Comparison of ENCODE assay signal across 30 cellular contexts in genomic region chr17:9436629-9437028, GRCh38.
DNase-seq lines count a peak whose midpoint lies in the region; ATAC-seq and TF ChIP-seq lines count a peak whose summit lies in the region.
"Had no signal": no experiment of that assay in that cellular context is flagged by ENCODE, and none has a peak within 500 bp of the region (broad histone marks: within the 10 kb centered on the region; RNA-seq: fewer than 3 reads in every experiment).

No MANE protein-coding gene starts in this region.

- H4K20me1 ChIP-seq in osteoblast (ENCODE audit: insufficient read depth, low read length): no peaks in the 10 kb centered on the region

- H3K4me3 Mint-ChIP-seq in glutamatergic neuron (ENCODE audit: unreplicated experiment): no peak overlapping the region
- no peak overlapping the region for H3K4me3 Mint-ChIP-seq in activated CD4-positive, alpha-beta memory T cell treated with anti-CD3 and anti-CD28 coated beads, Interleukin-2, amount 10 ng/mL, durations not matched to agents 7 days and 5 days
- H3K4me3 Mint-ChIP-seq: activated naive CD4-positive, alpha-beta T cell treated with anti-CD3 and anti-CD28 coated beads, Interleukin-2, amount 50 U/mL, for 24 hours; CD8-positive, alpha-beta memory T cell; memory B cell had no signal

- no peaks in the 10 kb centered on the region for H3K27me3 Mint-ChIP-seq in glutamatergic neuron (ENCODE audit: unreplicated experiment)
- H3K27me3 Mint-ChIP-seq in activated CD4-positive, alpha-beta memory T cell treated with anti-CD3 and anti-CD28 coated beads, Interleukin-2, amount 10 ng/mL, durations not matched to agents 7 days and 5 days: no peaks in the 10 kb centered on the region
- H3K27me3 Mint-ChIP-seq: activated naive CD4-positive, alpha-beta T cell treated with anti-CD3 and anti-CD28 coated beads, Interleukin-2, amount 50 U/mL, for 24 hours; CD8-positive, alpha-beta memory T cell; memory B cell had no signal

- POLR2A ChIA-PET in activated CD4-positive, alpha-beta memory T cell treated with anti-CD3 and anti-CD28 coated beads, Interleukin-2, amount 10 ng/mL, durations not matched to agents 7 days and 5 days (lab: Charles Lee): no interaction called here

- H3K36me3 Mint-ChIP-seq in glutamatergic neuron (ENCODE audit: unreplicated experiment): peaks cover 5% of the 10 kb centered on the region
- H3K36me3 Mint-ChIP-seq in activated CD4-positive, alpha-beta memory T cell treated with anti-CD3 and anti-CD28 coated beads, Interleukin-2, amount 10 ng/mL, durations not matched to agents 7 days and 5 days (ENCODE audit: low read depth): peaks cover 6% of the 10 kb centered on the region

- no peak for TF ChIP-seq CTCF in heart right ventricle (IDR thresholded peaks at IDR 0.05)
- no peak for TF ChIP-seq CTCF in glutamatergic neuron (IDR thresholded peaks at IDR 0.05; ENCODE audit: partially characterized antibody, unreplicated experiment)
- no peak for TF ChIP-seq CTCF in osteoblast (IDR thresholded peaks at IDR 0.05; ENCODE audit: extremely low read depth, low read depth, low read length)

- H3K4me3 ChIP-seq in heart right ventricle (no peak overlapping the region), right cardiac atrium (ENCODE audit: low read length) (no peak overlapping the region), osteoblast (ENCODE audit: insufficient read depth, low read length) (no peak overlapping the region)
- H3K4me3 ChIP-seq: A549, cardiac muscle cell, prostate gland, thoracic aorta, uterus had no signal

- H3K27ac Mint-ChIP-seq in glutamatergic neuron (ENCODE audit: unreplicated experiment): peak overlapping the region; percentile 5
- H3K27ac Mint-ChIP-seq in activated CD4-positive, alpha-beta memory T cell treated with anti-CD3 and anti-CD28 coated beads, Interleukin-2, amount 10 ng/mL, durations not matched to agents 7 days and 5 days: no peak overlapping the region
- H3K27ac Mint-ChIP-seq: activated naive CD4-positive, alpha-beta T cell treated with anti-CD3 and anti-CD28 coated beads, Interleukin-2, amount 50 U/mL, for 24 hours; memory B cell had no signal

- H3K79me2 ChIP-seq in osteoblast (ENCODE audit: insufficient read depth, low read length): no peaks in the 10 kb centered on the region

- H3K4me1 Mint-ChIP-seq in glutamatergic neuron (ENCODE audit: low read depth, unreplicated experiment): peaks cover 21% of the 10 kb centered on the region
- peaks cover 20% of the 10 kb centered on the region for H3K4me1 Mint-ChIP-seq in activated CD4-positive, alpha-beta memory T cell treated with anti-CD3 and anti-CD28 coated beads, Interleukin-2, amount 10 ng/mL, durations not matched to agents 7 days and 5 days

- ATAC-seq in heart right ventricle: peak in 5 of 8 donors; percentile 29 to 55 (median 34)
- no peak for ATAC-seq in right cardiac atrium
- ATAC-seq: A549; PC-3; stimulated activated naive CD8-positive, alpha-beta T cell treated with anti-CD3 and anti-CD28 coated beads, Interleukin-15, Interleukin-2, amounts not matched to agents 100 U/mL and 50 U/mL, for 24 hours had no signal

- H3K27me3 ChIP-seq in heart right ventricle (no peaks in the 10 kb centered on the region), right cardiac atrium (ENCODE audit: control insufficient read depth, insufficient read depth) (no peaks in the 10 kb centered on the region), osteoblast (ENCODE audit: insufficient read depth, low read length) (no peaks in the 10 kb centered on the region)
- H3K27me3 ChIP-seq: BE2C, cardiac muscle cell, uterus had no signal

- CTCF ChIA-PET in activated CD4-positive, alpha-beta memory T cell treated with anti-CD3 and anti-CD28 coated beads, Interleukin-2, amount 10 ng/mL, durations not matched to agents 7 days and 5 days (lab: Charles Lee): no interaction called here

- DNase-seq in heart right ventricle (no peak), right cardiac atrium (no peak), astrocyte of the hippocampus (ENCODE audit: low read depth, low spot score) (peak; percentile 16), glutamatergic neuron (no peak), osteoblast (ENCODE audit: insufficient read length, low spot score, missing footprints) (no peak), SIG-M5 treated with dmso at 0.1 percent for 504 hours (lab: John Stamatoyannopoulos, UW; ENCODE audit: unreplicated experiment) (no peak)
- DNase-seq in activated CD4-positive, alpha-beta memory T cell treated with anti-CD3 and anti-CD28 coated beads, Interleukin-2, amount 10 ng/mL, durations not matched to agents 7 days and 5 days: no peak
- DNase-seq in effector CD8-positive, alpha-beta T cell (lab: John Stamatoyannopoulos, UW): no peak
- DNase-seq: activated CD4-positive, alpha-beta T cell treated with anti-CD3 and anti-CD28 coated beads, Interleukin-2, amount 50 U/mL, for 1 hour; BE2C; CD8-positive, alpha-beta memory T cell; DMS53; hippocampal formation; left cardiac atrium; NCI-H187; NCI-H524 treated with DMSO at 0.1 percent for 48 hours; PC-3; SHP77; stimulated activated naive CD8-positive, alpha-beta T cell treated with anti-CD3 and anti-CD28 coated beads, Interleukin-15, Interleukin-2, amounts not matched to agents 100 U/mL and 50 U/mL, for 24 hours; SW 1271; T1000; uterus had no signal

- no peak overlapping the region for H3K27ac ChIP-seq in heart right ventricle
- no peak overlapping the region for H3K27ac ChIP-seq in right cardiac atrium (ENCODE audit: low read length)
- H3K27ac ChIP-seq in osteoblast (ENCODE audit: low read depth, low read length): no peak overlapping the region
- H3K27ac ChIP-seq: A549, cardiac muscle cell, HL-60, KMS-11, prostate gland, thoracic aorta had no signal

- WGBS in heart right ventricle, 2 donors: 80% methylated on average over 1 of the region's 1 CpG
- 58% methylated on average over 1 of the region's 1 CpG for WGBS in right cardiac atrium

- H2AFZ ChIP-seq in osteoblast (ENCODE audit: low read length): no peak overlapping the region

- no peak overlapping the region for H3K4me2 ChIP-seq in osteoblast (ENCODE audit: insufficient read depth, low read length)
- H3K4me2 ChIP-seq: A549, KMS-11 had no signal

- intact Hi-C loops in heart right ventricle (cut with DNase I): no loop called here
- intact Hi-C loops in right cardiac atrium (cut with DNase I): no loop called here

- H3K36me3 ChIP-seq in heart right ventricle (peaks cover 0 to 3% (median 0%) of the 10 kb centered on the region in 9 donors), osteoblast (ENCODE audit: insufficient read depth, low read length) (no peaks in the 10 kb centered on the region)
- H3K36me3 ChIP-seq: BE2C, cardiac muscle cell, prostate gland, thoracic aorta, uterus had no signal

- H3K9me3 Mint-ChIP-seq in glutamatergic neuron (ENCODE audit: unreplicated experiment): no peaks in the 10 kb centered on the region
- H3K9me3 Mint-ChIP-seq in activated CD4-positive, alpha-beta memory T cell treated with anti-CD3 and anti-CD28 coated beads, Interleukin-2, amount 10 ng/mL, durations not matched to agents 7 days and 5 days: no peaks in the 10 kb centered on the region
- H3K9me3 Mint-ChIP-seq: activated naive CD4-positive, alpha-beta T cell treated with anti-CD3 and anti-CD28 coated beads, Interleukin-2, amount 50 U/mL, for 24 hours; CD8-positive, alpha-beta memory T cell; memory B cell had no signal

- H3K4me1 ChIP-seq in heart right ventricle: peaks cover 0 to 20% (median 11%) of the 10 kb centered on the region in 9 donors
- H3K4me1 ChIP-seq in right cardiac atrium (ENCODE audit: control insufficient read depth, insufficient read depth, low read length): no peaks in the 10 kb centered on the region
- peaks cover 17% of the 10 kb centered on the region for H3K4me1 ChIP-seq in osteoblast (ENCODE audit: insufficient read depth, low read length)
- H3K4me1 ChIP-seq: A549, BE2C, uterus had no signal

- H3K9me3 ChIP-seq in heart right ventricle (no peaks in the 10 kb centered on the region), right cardiac atrium (ENCODE audit: control insufficient read depth, low read length) (no peaks in the 10 kb centered on the region), osteoblast (ENCODE audit: low read depth, low read length) (no peaks in the 10 kb centered on the region)
- H3K9me3 ChIP-seq: A549, BE2C, prostate gland, thoracic aorta, uterus had no signal

Comparison
In these comparisons a context has a peak if more than half of its experiments do, and no peak if none do; other contexts are left out.
1. ATAC-seq: peak in heart right ventricle (5 of 8); none in right cardiac atrium (0 of 2).